1 cellular context compared by ENCODE assay signal in the genomic region with DNA sequence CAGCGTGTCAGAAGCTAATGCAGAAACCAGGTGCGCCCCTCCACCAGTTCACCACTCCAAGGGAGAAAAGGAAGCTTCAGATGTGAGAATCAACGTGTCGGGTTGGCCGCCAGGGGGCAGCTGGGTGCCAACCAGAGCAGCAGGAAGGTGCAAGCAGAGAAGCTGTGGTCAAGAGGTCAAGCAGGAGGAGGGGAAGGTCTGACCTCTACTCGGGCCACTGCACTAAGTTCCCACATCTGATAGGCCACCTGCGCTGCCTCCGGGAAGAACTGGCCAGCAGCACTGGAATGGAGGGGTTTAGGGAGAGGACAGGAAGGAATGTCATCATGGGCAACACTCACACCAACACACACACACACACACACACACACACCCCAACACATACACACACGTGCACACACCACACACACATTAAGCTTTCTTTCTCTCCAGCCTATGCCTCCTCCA.
A peak's percentile ranks its signal among the peaks of the same experiment; 100 is the strongest.
TF ChIP-seq lines count a peak whose summit lies in the region.

No MANE protein-coding gene starts in this region.

TF ChIP-seq in GM12878, 131 proteins besides CTCF, POLR2A, EP300 and RAD21 (continued from another document and continues in another):
- TF ChIP-seq, protein P1, sequence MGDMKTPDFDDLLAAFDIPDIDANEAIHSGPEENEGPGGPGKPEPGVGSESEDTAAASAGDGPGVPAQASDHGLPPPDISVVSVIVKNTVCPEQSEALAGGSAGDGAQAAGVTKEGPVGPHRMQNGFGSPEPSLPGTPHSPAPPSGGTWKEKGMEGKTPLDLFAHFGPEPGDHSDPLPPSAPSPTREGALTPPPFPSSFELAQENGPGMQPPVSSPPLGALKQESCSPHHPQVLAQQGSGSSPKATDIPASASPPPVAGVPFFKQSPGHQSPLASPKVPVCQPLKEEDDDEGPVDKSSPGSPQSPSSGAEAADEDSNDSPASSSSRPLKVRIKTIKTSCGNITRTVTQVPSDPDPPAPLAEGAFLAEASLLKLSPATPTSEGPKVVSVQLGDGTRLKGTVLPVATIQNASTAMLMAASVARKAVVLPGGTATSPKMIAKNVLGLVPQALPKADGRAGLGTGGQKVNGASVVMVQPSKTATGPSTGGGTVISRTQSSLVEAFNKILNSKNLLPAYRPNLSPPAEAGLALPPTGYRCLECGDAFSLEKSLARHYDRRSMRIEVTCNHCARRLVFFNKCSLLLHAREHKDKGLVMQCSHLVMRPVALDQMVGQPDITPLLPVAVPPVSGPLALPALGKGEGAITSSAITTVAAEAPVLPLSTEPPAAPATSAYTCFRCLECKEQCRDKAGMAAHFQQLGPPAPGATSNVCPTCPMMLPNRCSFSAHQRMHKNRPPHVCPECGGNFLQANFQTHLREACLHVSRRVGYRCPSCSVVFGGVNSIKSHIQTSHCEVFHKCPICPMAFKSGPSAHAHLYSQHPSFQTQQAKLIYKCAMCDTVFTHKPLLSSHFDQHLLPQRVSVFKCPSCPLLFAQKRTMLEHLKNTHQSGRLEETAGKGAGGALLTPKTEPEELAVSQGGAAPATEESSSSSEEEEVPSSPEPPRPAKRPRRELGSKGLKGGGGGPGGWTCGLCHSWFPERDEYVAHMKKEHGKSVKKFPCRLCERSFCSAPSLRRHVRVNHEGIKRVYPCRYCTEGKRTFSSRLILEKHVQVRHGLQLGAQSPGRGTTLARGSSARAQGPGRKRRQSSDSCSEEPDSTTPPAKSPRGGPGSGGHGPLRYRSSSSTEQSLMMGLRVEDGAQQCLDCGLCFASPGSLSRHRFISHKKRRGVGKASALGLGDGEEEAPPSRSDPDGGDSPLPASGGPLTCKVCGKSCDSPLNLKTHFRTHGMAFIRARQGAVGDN (IDR thresholded peaks at IDR 0.05), result peak; percentile 94
- TF ChIP-seq MEF2B (IDR thresholded peaks at IDR 0.05; ENCODE audit: partially characterized antibody, poor library complexity, severe bottlenecking), result peak; percentile 45
- TF ChIP-seq, protein P2, sequence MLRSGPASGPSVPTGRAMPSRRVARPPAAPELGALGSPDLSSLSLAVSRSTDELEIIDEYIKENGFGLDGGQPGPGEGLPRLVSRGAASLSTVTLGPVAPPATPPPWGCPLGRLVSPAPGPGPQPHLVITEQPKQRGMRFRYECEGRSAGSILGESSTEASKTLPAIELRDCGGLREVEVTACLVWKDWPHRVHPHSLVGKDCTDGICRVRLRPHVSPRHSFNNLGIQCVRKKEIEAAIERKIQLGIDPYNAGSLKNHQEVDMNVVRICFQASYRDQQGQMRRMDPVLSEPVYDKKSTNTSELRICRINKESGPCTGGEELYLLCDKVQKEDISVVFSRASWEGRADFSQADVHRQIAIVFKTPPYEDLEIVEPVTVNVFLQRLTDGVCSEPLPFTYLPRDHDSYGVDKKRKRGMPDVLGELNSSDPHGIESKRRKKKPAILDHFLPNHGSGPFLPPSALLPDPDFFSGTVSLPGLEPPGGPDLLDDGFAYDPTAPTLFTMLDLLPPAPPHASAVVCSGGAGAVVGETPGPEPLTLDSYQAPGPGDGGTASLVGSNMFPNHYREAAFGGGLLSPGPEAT (IDR thresholded peaks at IDR 0.05; ENCODE audit: low read depth), result peak; percentile 62
- TF ChIP-seq, protein P3, sequence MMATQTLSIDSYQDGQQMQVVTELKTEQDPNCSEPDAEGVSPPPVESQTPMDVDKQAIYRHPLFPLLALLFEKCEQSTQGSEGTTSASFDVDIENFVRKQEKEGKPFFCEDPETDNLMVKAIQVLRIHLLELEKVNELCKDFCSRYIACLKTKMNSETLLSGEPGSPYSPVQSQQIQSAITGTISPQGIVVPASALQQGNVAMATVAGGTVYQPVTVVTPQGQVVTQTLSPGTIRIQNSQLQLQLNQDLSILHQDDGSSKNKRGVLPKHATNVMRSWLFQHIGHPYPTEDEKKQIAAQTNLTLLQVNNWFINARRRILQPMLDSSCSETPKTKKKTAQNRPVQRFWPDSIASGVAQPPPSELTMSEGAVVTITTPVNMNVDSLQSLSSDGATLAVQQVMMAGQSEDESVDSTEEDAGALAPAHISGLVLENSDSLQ (IDR thresholded peaks at IDR 0.05), result no peak
- TF ChIP-seq NBN (IDR thresholded peaks at IDR 0.05), result peak; percentile 93
- TF ChIP-seq FOXM1 (IDR thresholded peaks at IDR 0.05; ENCODE audit: low read depth, low read length), result no peak
- TF ChIP-seq RFX5 (IDR thresholded peaks at IDR 0.05; ENCODE audit: low read depth, low read length), result no peak
- no peak for TF ChIP-seq RAD51 (IDR thresholded peaks at IDR 0.05)
- 0 out of 2 replicates have a peak, but pooled peaks have one; percentile 22 for TF ChIP-seq MEF2A (IDR thresholded peaks at IDR 0.05; ENCODE audit: insufficient read depth, low read depth, low read length)
- no peak for TF ChIP-seq PAX5 (IDR thresholded peaks at IDR 0.05; ENCODE audit: borderline replicate concordance, low read depth, low read length)
- TF ChIP-seq, protein P4, sequence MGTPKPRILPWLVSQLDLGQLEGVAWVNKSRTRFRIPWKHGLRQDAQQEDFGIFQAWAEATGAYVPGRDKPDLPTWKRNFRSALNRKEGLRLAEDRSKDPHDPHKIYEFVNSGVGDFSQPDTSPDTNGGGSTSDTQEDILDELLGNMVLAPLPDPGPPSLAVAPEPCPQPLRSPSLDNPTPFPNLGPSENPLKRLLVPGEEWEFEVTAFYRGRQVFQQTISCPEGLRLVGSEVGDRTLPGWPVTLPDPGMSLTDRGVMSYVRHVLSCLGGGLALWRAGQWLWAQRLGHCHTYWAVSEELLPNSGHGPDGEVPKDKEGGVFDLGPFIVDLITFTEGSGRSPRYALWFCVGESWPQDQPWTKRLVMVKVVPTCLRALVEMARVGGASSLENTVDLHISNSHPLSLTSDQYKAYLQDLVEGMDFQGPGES (IDR thresholded peaks at IDR 0.05), result no peak
- no peak for TF ChIP-seq HDAC2 (IDR thresholded peaks at IDR 0.05)
- TF ChIP-seq NFYA (IDR thresholded peaks at IDR 0.05; ENCODE audit: borderline replicate concordance, low read depth, low read length), result no peak
- no peak; the same call in 1 of the 2 replicates for TF ChIP-seq HCFC1 (IDR thresholded peaks at IDR 0.05; ENCODE audit: low read length)
- peak; percentile 90 for TF ChIP-seq SMC3 (IDR thresholded peaks at IDR 0.05; ENCODE audit: borderline replicate concordance, low read length)
- no peak for TF ChIP-seq TAF1 (IDR thresholded peaks at IDR 0.05; ENCODE audit: borderline replicate concordance, low read depth, low read length)
- TF ChIP-seq KAT2A (conservative IDR thresholded peaks at IDR 0.05; ENCODE audit: control insufficient read depth, low read depth, low read length), result no peak
- no peak for TF ChIP-seq ZNF622 (IDR thresholded peaks at IDR 0.05)
- no peak for TF ChIP-seq SRF (IDR thresholded peaks at IDR 0.05; ENCODE audit: low read depth in 2 of 2, low read length in 2 of 2)
- TF ChIP-seq, protein P5, sequence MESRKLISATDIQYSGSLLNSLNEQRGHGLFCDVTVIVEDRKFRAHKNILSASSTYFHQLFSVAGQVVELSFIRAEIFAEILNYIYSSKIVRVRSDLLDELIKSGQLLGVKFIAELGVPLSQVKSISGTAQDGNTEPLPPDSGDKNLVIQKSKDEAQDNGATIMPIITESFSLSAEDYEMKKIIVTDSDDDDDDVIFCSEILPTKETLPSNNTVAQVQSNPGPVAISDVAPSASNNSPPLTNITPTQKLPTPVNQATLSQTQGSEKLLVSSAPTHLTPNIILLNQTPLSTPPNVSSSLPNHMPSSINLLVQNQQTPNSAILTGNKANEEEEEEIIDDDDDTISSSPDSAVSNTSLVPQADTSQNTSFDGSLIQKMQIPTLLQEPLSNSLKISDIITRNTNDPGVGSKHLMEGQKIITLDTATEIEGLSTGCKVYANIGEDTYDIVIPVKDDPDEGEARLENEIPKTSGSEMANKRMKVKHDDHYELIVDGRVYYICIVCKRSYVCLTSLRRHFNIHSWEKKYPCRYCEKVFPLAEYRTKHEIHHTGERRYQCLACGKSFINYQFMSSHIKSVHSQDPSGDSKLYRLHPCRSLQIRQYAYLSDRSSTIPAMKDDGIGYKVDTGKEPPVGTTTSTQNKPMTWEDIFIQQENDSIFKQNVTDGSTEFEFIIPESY (IDR thresholded peaks at IDR 0.05), result no peak
- TF ChIP-seq, protein P6, sequence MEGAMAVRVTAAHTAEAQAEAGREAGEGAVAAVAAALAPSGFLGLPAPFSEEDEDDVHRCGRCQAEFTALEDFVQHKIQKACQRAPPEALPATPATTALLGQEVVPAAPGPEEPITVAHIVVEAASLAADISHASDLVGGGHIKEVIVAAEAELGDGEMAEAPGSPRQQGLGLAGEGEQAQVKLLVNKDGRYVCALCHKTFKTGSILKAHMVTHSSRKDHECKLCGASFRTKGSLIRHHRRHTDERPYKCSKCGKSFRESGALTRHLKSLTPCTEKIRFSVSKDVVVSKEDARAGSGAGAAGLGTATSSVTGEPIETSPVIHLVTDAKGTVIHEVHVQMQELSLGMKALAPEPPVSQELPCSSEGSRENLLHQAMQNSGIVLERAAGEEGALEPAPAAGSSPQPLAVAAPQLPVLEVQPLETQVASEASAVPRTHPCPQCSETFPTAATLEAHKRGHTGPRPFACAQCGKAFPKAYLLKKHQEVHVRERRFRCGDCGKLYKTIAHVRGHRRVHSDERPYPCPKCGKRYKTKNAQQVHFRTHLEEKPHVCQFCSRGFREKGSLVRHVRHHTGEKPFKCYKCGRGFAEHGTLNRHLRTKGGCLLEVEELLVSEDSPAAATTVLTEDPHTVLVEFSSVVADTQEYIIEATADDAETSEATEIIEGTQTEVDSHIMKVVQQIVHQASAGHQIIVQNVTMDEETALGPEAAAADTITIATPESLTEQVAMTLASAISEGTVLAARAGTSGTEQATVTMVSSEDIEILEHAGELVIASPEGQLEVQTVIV (IDR thresholded peaks at IDR 0.05; ENCODE audit: borderline replicate concordance, partially characterized antibody), result no peak
- peak; percentile 67; the same call in 1 of the 2 replicates for TF ChIP-seq CREM (IDR thresholded peaks at IDR 0.05; ENCODE audit: low read depth)
- no peak for TF ChIP-seq SUZ12 (IDR thresholded peaks at IDR 0.05; ENCODE audit: unreplicated experiment)
- no peak for TF ChIP-seq KLF5 (IDR thresholded peaks at IDR 0.05; ENCODE audit: partially characterized antibody)
- TF ChIP-seq, protein P7, sequence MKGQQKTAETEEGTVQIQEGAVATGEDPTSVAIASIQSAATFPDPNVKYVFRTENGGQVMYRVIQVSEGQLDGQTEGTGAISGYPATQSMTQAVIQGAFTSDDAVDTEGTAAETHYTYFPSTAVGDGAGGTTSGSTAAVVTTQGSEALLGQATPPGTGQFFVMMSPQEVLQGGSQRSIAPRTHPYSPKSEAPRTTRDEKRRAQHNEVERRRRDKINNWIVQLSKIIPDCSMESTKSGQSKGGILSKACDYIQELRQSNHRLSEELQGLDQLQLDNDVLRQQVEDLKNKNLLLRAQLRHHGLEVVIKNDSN (IDR thresholded peaks at IDR 0.05; ENCODE audit: borderline replicate concordance, extremely low read length, insufficient read depth, low read depth, low read length), result no peak
- TF ChIP-seq ZNF384 (IDR thresholded peaks at IDR 0.05; ENCODE audit: borderline replicate concordance, low read depth, low read length), result no peak; the same call in 1 of the 2 replicates
- TF ChIP-seq CEBPB (IDR thresholded peaks at IDR 0.05; ENCODE audit: borderline replicate concordance in 1 of 2, low read depth in 2 of 2, low read length in 2 of 2), result no peak
- no peak for TF ChIP-seq MYC (IDR thresholded peaks at IDR 0.05; ENCODE audit: insufficient read depth, insufficient read length, insufficient replicate concordance, low read length, severe bottlenecking)
- TF ChIP-seq IKZF1 (conservative IDR thresholded peaks at IDR 0.05), result peak; percentile 90
- TF ChIP-seq ETV6 (conservative IDR thresholded peaks at IDR 0.05 in 1 of 2, IDR thresholded peaks at IDR 0.05 in 1 of 2; ENCODE audit: borderline replicate concordance in 1 of 2, low read depth in 1 of 2), result no peak
- TF ChIP-seq SIX5 (IDR thresholded peaks at IDR 0.05; ENCODE audit: low read depth, low read length, severe bottlenecking), result no peak
- TF ChIP-seq, protein P8, sequence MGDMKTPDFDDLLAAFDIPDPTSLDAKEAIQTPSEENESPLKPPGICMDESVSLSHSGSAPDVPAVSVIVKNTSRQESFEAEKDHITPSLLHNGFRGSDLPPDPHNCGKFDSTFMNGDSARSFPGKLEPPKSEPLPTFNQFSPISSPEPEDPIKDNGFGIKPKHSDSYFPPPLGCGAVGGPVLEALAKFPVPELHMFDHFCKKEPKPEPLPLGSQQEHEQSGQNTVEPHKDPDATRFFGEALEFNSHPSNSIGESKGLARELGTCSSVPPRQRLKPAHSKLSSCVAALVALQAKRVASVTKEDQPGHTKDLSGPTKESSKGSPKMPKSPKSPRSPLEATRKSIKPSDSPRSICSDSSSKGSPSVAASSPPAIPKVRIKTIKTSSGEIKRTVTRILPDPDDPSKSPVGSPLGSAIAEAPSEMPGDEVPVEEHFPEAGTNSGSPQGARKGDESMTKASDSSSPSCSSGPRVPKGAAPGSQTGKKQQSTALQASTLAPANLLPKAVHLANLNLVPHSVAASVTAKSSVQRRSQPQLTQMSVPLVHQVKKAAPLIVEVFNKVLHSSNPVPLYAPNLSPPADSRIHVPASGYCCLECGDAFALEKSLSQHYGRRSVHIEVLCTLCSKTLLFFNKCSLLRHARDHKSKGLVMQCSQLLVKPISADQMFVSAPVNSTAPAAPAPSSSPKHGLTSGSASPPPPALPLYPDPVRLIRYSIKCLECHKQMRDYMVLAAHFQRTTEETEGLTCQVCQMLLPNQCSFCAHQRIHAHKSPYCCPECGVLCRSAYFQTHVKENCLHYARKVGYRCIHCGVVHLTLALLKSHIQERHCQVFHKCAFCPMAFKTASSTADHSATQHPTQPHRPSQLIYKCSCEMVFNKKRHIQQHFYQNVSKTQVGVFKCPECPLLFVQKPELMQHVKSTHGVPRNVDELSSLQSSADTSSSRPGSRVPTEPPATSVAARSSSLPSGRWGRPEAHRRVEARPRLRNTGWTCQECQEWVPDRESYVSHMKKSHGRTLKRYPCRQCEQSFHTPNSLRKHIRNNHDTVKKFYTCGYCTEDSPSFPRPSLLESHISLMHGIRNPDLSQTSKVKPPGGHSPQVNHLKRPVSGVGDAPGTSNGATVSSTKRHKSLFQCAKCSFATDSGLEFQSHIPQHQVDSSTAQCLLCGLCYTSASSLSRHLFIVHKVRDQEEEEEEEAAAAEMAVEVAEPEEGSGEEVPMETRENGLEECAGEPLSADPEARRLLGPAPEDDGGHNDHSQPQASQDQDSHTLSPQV (IDR thresholded peaks at IDR 0.05), result peak; percentile 77
